Comparison of ENCODE assay signal across 8 cellular contexts in genomic region chr2:127106998-127107621, GRCh38. TPM values are rescaled to one million over a fixed set of nuclear protein-coding genes. Genes with fewer than 3 reads are reported as not detected.
DNase-seq lines count a peak whose midpoint lies in the region; ATAC-seq and TF ChIP-seq lines count a peak whose summit lies in the region.

Gene BIN1, minus strand, starts transcription at chr2:127107154. Its CDS starts 211 bp downstream, at chr2:127106943.

- peak; percentile 78 for ATAC-seq in HG03175 (IDR thresholded peaks at IDR 0.05; ENCODE audit: unreplicated experiment)

- peak; percentile 79 for DNase-seq in AG09319 (ENCODE audit: extremely low read depth, low read depth)
- DNase-seq in NCI-H526 treated with DMSO at 0.1 percent for 48 hours (lab: John Stamatoyannopoulos, UW), result peak; percentile 79
- peak; percentile 53 to 60 (median 57) for DNase-seq in effector memory CD4-positive, alpha-beta T cell
- DNase-seq in medulla oblongata (ENCODE audit: extremely low spot score), result peak; percentile 96
- DNase-seq in stimulated activated CD4-positive, alpha-beta T cell treated with anti-CD3 and anti-CD28 coated beads, TNF-alpha, amount 100 ng/mL, for 4 hours (ENCODE audit: low read depth in 3 of 3), result peak; percentile 57 to 59 (median 58)

- H3K4me1 ChIP-seq in effector memory CD4-positive, alpha-beta T cell (ENCODE audit: control insufficient read depth, insufficient read depth, low read length, poor library complexity, severe bottlenecking), result peaks cover 13% of the 10 kb centered on the region

- H3K27ac ChIP-seq in effector memory CD4-positive, alpha-beta T cell (ENCODE audit: insufficient read depth, low read length, poor library complexity, severe bottlenecking), result peak within 1 kb of the TSS; percentile 25

- peaks cover 9% of the 10 kb centered on the region for H3K27me3 ChIP-seq in effector memory CD4-positive, alpha-beta T cell (replicated peaks; ENCODE audit: control insufficient read depth, insufficient read depth, low read length, poor library complexity, severe bottlenecking)

- H3K36me3 ChIP-seq in effector memory CD4-positive, alpha-beta T cell (ENCODE audit: control insufficient read depth, insufficient read depth, low read length), result no peaks in the 10 kb centered on the region

- no peaks in the 10 kb centered on the region for H3K9me3 ChIP-seq in effector memory CD4-positive, alpha-beta T cell (ENCODE audit: control insufficient read depth, low read length)

- in situ Hi-C loops in GM18951 (cut with MboI; ENCODE audit: low sequenced_read_pairs, unreplicated experiment), result no loop called here

- peak; percentile 44 for TF ChIP-seq POLR2A in GM18951 (IDR thresholded peaks at IDR 0.05; ENCODE audit: extremely low read depth, insufficient read depth, insufficient read length)

- peak within 1 kb of the TSS; percentile 88 for H3K4me3 ChIP-seq in effector memory CD4-positive, alpha-beta T cell (ENCODE audit: insufficient read depth, low read depth, low read length, poor library complexity, severe bottlenecking)

- no peak for TF ChIP-seq CTCF in AG09319 (IDR thresholded peaks at IDR 0.05; ENCODE audit: low read depth, low read length)

- POLR2A ChIA-PET in activated CD8-positive, alpha-beta memory T cell treated with anti-CD3 and anti-CD28 coated beads for 36 hours (lab: Charles Lee), result interaction anchor here (0.6 to 1.8 kb wide), 4 partner anchors 23 to 39 kb away, joined by 3 to 5 read pairs (median 4); no protein-coding TSS in a partner anchor

- CTCF ChIA-PET in activated CD8-positive, alpha-beta memory T cell treated with anti-CD3 and anti-CD28 coated beads for 36 hours (lab: Charles Lee), result interaction anchor here (2.0 to 2.7 kb wide), 2 partner anchors 17 to 26 kb away, joined by 9 to 11 read pairs; no protein-coding TSS in a partner anchor

RNA-seq across cellular contexts. Expression of gene BIN1, which starts in this region (rescaled TPM):
- total RNA-seq in activated CD8-positive, alpha-beta memory T cell treated with anti-CD3 and anti-CD28 coated beads for 36 hours, result 10 to 100 TPM; 82.9 to 83.8 TPM

Comparison
In these comparisons a context has a peak if more than half of its experiments do, and no peak if none do; other contexts are left out.
1. Peak in every context shown above with its lines: DNase-seq, ATAC-seq, H3K4me3 ChIP-seq and H3K27ac ChIP-seq.